22 cellular contexts compared by ENCODE assay signal in the genomic region with DNA sequence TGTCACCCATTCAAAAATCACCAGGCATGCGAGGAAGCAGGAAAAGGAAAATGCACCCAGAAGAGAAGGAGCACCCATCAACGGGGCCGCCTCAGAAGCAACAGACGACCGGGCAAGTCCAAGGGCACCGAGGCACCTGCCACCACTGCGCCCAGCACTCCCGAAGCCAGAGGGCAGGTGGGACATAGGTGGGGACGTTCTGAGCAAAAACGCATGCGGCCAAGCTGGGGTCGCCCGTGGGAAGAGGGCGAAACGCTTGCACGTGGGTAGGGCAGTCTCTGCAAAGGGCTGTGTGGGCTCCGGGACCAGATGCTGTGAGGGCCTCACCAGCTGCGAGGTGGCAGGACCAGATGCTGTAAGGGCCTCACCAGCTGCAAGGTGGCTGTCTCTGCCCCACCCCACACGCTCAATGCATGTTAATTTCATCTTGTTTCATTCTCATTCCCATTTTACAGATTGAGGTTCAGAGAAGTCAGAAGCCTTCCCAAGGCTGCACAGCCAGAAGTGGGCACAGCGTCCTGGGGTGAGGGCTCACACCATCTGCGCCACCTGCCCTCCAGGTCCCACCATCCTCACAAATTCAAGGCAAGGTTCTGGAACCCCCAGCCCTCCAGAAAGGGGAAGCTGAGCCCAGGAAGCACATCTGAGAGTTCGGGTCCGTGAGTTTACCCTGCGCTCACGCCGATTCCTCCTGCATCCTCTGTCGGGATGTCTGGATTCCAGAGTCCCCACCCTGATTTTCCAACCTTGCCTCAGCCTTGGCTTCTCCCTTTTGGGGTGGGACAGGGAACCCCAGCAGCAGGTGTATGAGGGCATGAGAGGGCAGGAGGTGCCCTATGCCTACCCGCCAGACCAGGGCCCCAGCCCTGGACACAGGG. TPM values are rescaled to one million over a fixed set of nuclear protein-coding genes. Genes with fewer than 3 reads are reported as not detected.
DNase-seq lines count a peak whose midpoint lies in the region; ATAC-seq, FAIRE-seq and TF ChIP-seq lines count a peak whose summit lies in the region.
"Had no signal": no experiment of that assay in that cellular context is flagged by ENCODE, and none has a peak within 500 bp of the region (broad histone marks: within the 10 kb centered on the region; RNA-seq: fewer than 3 reads in every experiment).

No MANE protein-coding gene starts in this region.

- H3K9me3 ChIP-seq in SK-N-MC (ENCODE audit: low read depth, low read length): no peaks in the 10 kb centered on the region
- no peaks in the 10 kb centered on the region for H3K9me3 ChIP-seq in HepG2 (ENCODE audit: low read length)
- no peaks in the 10 kb centered on the region for H3K9me3 ChIP-seq in sigmoid colon
- H3K9me3 ChIP-seq: A549, esophagus muscularis mucosa had no signal

- TF ChIP-seq CTCF in HepG2 (CRISPR knock-in tag; IDR thresholded peaks at IDR 0.05): no peak
- no peak for TF ChIP-seq CTCF in sigmoid colon (IDR thresholded peaks at IDR 0.05)

- CTCF ChIA-PET in activated naive CD4-positive, alpha-beta T cell treated with anti-CD3 and anti-CD28 coated beads, Interleukin-2, amount 10 ng/mL, durations not matched to agents 7 days and 5 days (lab: Charles Lee): no interaction called here
- CTCF ChIA-PET in HepG2 (lab: Yijun Ruan, JAX; ENCODE audit: low intra/inter-chr PET ratio, low total read pairs): interaction anchor here (1.5 kb wide), 1 partner anchor 10 kb away, joined by 3 read pairs; no protein-coding TSS in a partner anchor

- peak; percentile 21 for DNase-seq in activated naive CD4-positive, alpha-beta T cell treated with anti-CD3 and anti-CD28 coated beads, Interleukin-2, amount 10 ng/mL, durations not matched to agents 7 days and 5 days
- DNase-seq in activated naive CD4-positive, alpha-beta T cell treated with Interleukin-2 at 50 U/mL for 16 hours: no peak
- no peak for DNase-seq in SK-N-MC (ENCODE audit: low read depth, low spot score)
- DNase-seq in HepG2 (ENCODE audit: low spot score): no peak
- peak; percentile 38 for DNase-seq in sigmoid colon
- no peak for DNase-seq in ACHN
- DNase-seq in NK-92 (lab: John Stamatoyannopoulos, UW; ENCODE audit: unreplicated experiment): no peak
- no peak for DNase-seq in NCI-H748 treated with DMSO at 0.1 percent for 48 hours (lab: John Stamatoyannopoulos, UW)
- DNase-seq: activated CD4-positive, alpha-beta T cell treated with anti-CD3 and anti-CD28 coated beads for 4 hours; DMS53; HFFc6; MV-4-11; NCI-H187 treated with DMSO at 0.1 percent for 48 hours; NCI-H345; NK-92 treated with Interleukin-12 subunit alpha and Interleukin-12 subunit beta, amount 100 ng/mL, for 24 hours had no signal

- in situ Hi-C loops in HepG2 (cut with HindIII; ENCODE audit: extremely low pct_ligation_motif_present, low pct_unique_long_range_greater_than_20kb) (no loop called here), ACHN (cut with HindIII; ENCODE audit: low pct_ligation_motif_present, low pct_unique_long_range_greater_than_20kb, low sequenced_read_pairs) (no loop called here)

- no peaks in the 10 kb centered on the region for H3K36me3 Mint-ChIP-seq in activated naive CD4-positive, alpha-beta T cell treated with anti-CD3 and anti-CD28 coated beads, Interleukin-2, amount 10 ng/mL, durations not matched to agents 7 days and 5 days

- H3K4me1 ChIP-seq in HepG2 (ENCODE audit: insufficient read depth, low read length): peaks cover 57% of the 10 kb centered on the region
- H3K4me1 ChIP-seq in sigmoid colon: peaks cover 0 to 30% (median 28%) of the 10 kb centered on the region in 4 donors

- POLR2A ChIA-PET in HepG2 (lab: Yijun Ruan, JAX): no interaction called here

- 33% methylated on average over 17 of the region's 28 CpGs for WGBS in HepG2 (ENCODE audit: low lambda C conversion rate)
- WGBS in sigmoid colon, 2 donors: 44 to 78% methylated on average over 28 of the region's 28 CpGs

- intact Hi-C loops in HepG2 (cut with micrococcal nuclease; ENCODE audit: unreplicated experiment): no loop called here
- intact Hi-C loops in sigmoid colon (cut with DNase I): no loop called here

- peaks cover 5% of the 10 kb centered on the region for H3K4me1 Mint-ChIP-seq in activated naive CD4-positive, alpha-beta T cell treated with anti-CD3 and anti-CD28 coated beads, Interleukin-2, amount 10 ng/mL, durations not matched to agents 7 days and 5 days

- H3K27me3 ChIP-seq in HepG2 (ENCODE audit: control insufficient read depth in 1 of 2, insufficient read depth in 2 of 2, low read length in 2 of 2) (peaks cover 43 to 95% of the 10 kb centered on the region in 2 experiments), sigmoid colon (peaks cover 0 to 59% (median 21%) of the 10 kb centered on the region in 3 donors)

- no peak overlapping the region for H3K4me3 Mint-ChIP-seq in activated naive CD4-positive, alpha-beta T cell treated with anti-CD3 and anti-CD28 coated beads, Interleukin-2, amount 10 ng/mL, durations not matched to agents 7 days and 5 days
- H3K4me3 Mint-ChIP-seq: central memory CD8-positive, alpha-beta T cell; HFFc6; type B pancreatic cell had no signal

- FAIRE-seq in HepG2 (lab: Jason Lieb, UNC): no peak
- FAIRE-seq: A549 had no signal

- no peak overlapping the region for H3K4me3 ChIP-seq in SK-N-MC
- H3K4me3 ChIP-seq in HepG2 (replicated peaks in 1 of 3; ENCODE audit: insufficient read depth in 1 of 3, low read depth in 2 of 3, low read length in 3 of 3): no peak overlapping the region
- H3K4me3 ChIP-seq in sigmoid colon: no peak overlapping the region
- H3K4me3 ChIP-seq: A549, esophagus muscularis mucosa had no signal

- no TSS peak for BruUV-seq in HepG2 (replicated peaks; lab: Mats Ljungman, UMichigan)

- no peaks in the 10 kb centered on the region for H3K79me2 ChIP-seq in HepG2 (ENCODE audit: insufficient read depth, low read length)

- TF ChIP-seq EP300 in HepG2 (IDR thresholded peaks at IDR 0.05; ENCODE audit: low read depth in 2 of 2, low read length in 2 of 2): no peak
- no peak for TF ChIP-seq EP300 in HepG2 (CRISPR knock-in tag; IDR thresholded peaks at IDR 0.05; ENCODE audit: borderline replicate concordance)
- no peak for TF ChIP-seq EP300 in sigmoid colon (IDR thresholded peaks at IDR 0.05)

- H3K27ac ChIP-seq in SK-N-MC: peak overlapping the region; percentile 86
- no peak overlapping the region for H3K27ac ChIP-seq in HepG2 (ENCODE audit: extremely low read length, insufficient read depth, low read length)
- H3K27ac ChIP-seq in sigmoid colon: no peak overlapping the region
- H3K27ac ChIP-seq: esophagus muscularis mucosa, HL-60 had no signal

- H3K36me3 ChIP-seq in SK-N-MC (ENCODE audit: insufficient read depth, low read length): no peaks in the 10 kb centered on the region
- H3K36me3 ChIP-seq in HepG2 (replicated peaks in 1 of 2; ENCODE audit: control insufficient read depth in 1 of 2, insufficient read depth in 2 of 2, low read length in 2 of 2): no peaks in the 10 kb centered on the region
- H3K36me3 ChIP-seq in sigmoid colon: no peaks in the 10 kb centered on the region
- H3K36me3 ChIP-seq: esophagus muscularis mucosa had no signal

- TF ChIP-seq POLR2A in HepG2 (IDR thresholded peaks at IDR 0.05; ENCODE audit: insufficient read depth in 1 of 2, low read depth in 2 of 2, low read length in 2 of 2): no peak
- no peak for TF ChIP-seq POLR2A in sigmoid colon (IDR thresholded peaks at IDR 0.05)

- peaks cover 97% of the 10 kb centered on the region for H3K27me3 Mint-ChIP-seq in activated naive CD4-positive, alpha-beta T cell treated with anti-CD3 and anti-CD28 coated beads, Interleukin-2, amount 10 ng/mL, durations not matched to agents 7 days and 5 days

- no peak for ATAC-seq in HepG2
- ATAC-seq: A549, left colon had no signal

- no peaks in the 10 kb centered on the region for H3K9me3 Mint-ChIP-seq in activated naive CD4-positive, alpha-beta T cell treated with anti-CD3 and anti-CD28 coated beads, Interleukin-2, amount 10 ng/mL, durations not matched to agents 7 days and 5 days
- H3K9me3 Mint-ChIP-seq: central memory CD8-positive, alpha-beta T cell; HFFc6; type B pancreatic cell had no signal

- H3K9ac ChIP-seq in SK-N-MC (ENCODE audit: insufficient read length) (peak overlapping the region; percentile 53), HepG2 (ENCODE audit: insufficient read depth, low read depth, low read length) (no peak overlapping the region)

- no peak overlapping the region for H3K27ac Mint-ChIP-seq in activated naive CD4-positive, alpha-beta T cell treated with anti-CD3 and anti-CD28 coated beads, Interleukin-2, amount 10 ng/mL, durations not matched to agents 7 days and 5 days
- H3K27ac Mint-ChIP-seq: HFFc6, type B pancreatic cell had no signal

- no peak overlapping the region for H2AFZ ChIP-seq in HepG2 (ENCODE audit: low read length)

- TF ChIP-seq RAD21 in HepG2 (CRISPR knock-in tag; IDR thresholded peaks at IDR 0.05): no peak

- H4K20me1 ChIP-seq in HepG2 (ENCODE audit: insufficient read depth, low read length): peaks cover 6% of the 10 kb centered on the region; the same call in 1 of the 2 replicates

- H3K4me2 ChIP-seq in HepG2 (ENCODE audit: low read depth, low read length): no peak overlapping the region
- H3K4me2 ChIP-seq: A549 had no signal

RNA-seq across cellular contexts. Expression of a gene that starts 8.2 kb away (rescaled TPM):
- total RNA-seq in HepG2 (2016; rRNA removed; fragmentation: Illumina TruSeq; extraction: Trizol): 0.11 TPM in 1 of 2 replicates, not detected in the other
- total RNA-seq in HepG2 (2016; cell fraction: cytosol; rRNA removed; fragmentation: Illumina TruSeq; extraction: Trizol; ENCODE audit: low read depth): not detected in 2 replicates
- 0.13 TPM in 1 of 2 replicates, not detected in the other for total RNA-seq in HepG2 (2016; cell fraction: insoluble cytoplasmic fraction; rRNA removed; fragmentation: Illumina TruSeq; extraction: Trizol)
- not detected in 2 replicates for total RNA-seq in HepG2 (2016; cell fraction: membrane; rRNA removed; fragmentation: Illumina TruSeq; extraction: Trizol)
- total RNA-seq in HepG2 (2016; cell fraction: nucleus; rRNA removed; fragmentation: Illumina TruSeq; extraction: Trizol): not detected in 2 replicates
- 0.09 TPM in 1 of 2 replicates, not detected in the other for polyA plus RNA-seq in HepG2 (2011; rRNA removed)
- polyA plus RNA-seq in HepG2 (2011; cell fraction: cytosol; rRNA removed): 0.09 and 0.24 TPM in 2 replicates
- polyA plus RNA-seq in HepG2 (2011; cell fraction: nucleus; rRNA removed): 0.10 and 0.37 TPM in 2 replicates
- polyA plus RNA-seq in HepG2 (2012): not detected in 2 replicates
- not detected in 2 replicates for polyA plus RNA-seq in HepG2 (2016; cell fraction: cytosol; fragmentation: Illumina TruSeq; extraction: Trizol; ENCODE audit: low read depth)
- not detected in 2 replicates for polyA plus RNA-seq in HepG2 (2016; cell fraction: insoluble cytoplasmic fraction; fragmentation: Illumina TruSeq; extraction: Trizol; ENCODE audit: low read depth)
- polyA plus RNA-seq in HepG2 (2016; cell fraction: membrane; fragmentation: Illumina TruSeq; extraction: Trizol; ENCODE audit: low read depth): not detected in 2 replicates
- not detected in 2 replicates for polyA plus RNA-seq in HepG2 (2016; cell fraction: nucleus; fragmentation: Illumina TruSeq; extraction: Trizol; ENCODE audit: insufficient read depth, low read depth)
- 19.7 TPM in 1 of 2 replicates, not detected in the other for polyA minus RNA-seq in HepG2 (2011; rRNA and poly(A)+ RNA removed; ENCODE audit: low replicate concordance)
- 0.99 and 1.4 TPM in 2 replicates for polyA minus RNA-seq in HepG2 (2011; cell fraction: cytosol; rRNA and poly(A)+ RNA removed)
- 1.2 TPM in 1 of 2 replicates, not detected in the other for polyA minus RNA-seq in HepG2 (2011; cell fraction: nucleus; rRNA and poly(A)+ RNA removed)
- total RNA-seq in sigmoid colon: 1 to 10 TPM; 2.1 to 4.6 (median 4.2) TPM
- polyA plus RNA-seq in sigmoid colon: 1 to 10 TPM in 2 of 3 donors, under 1 TPM in 1; 0.60 to 4.9 (median 3.7) TPM

RNA-seq across cellular contexts. Expression of a gene that starts 43.5 kb away (rescaled TPM):
- 91.6 and 103 TPM in 2 replicates for total RNA-seq in HepG2 (2016; rRNA removed; fragmentation: Illumina TruSeq; extraction: Trizol)
- 14.1 and 16.1 TPM in 2 replicates for total RNA-seq in HepG2 (2016; cell fraction: cytosol; rRNA removed; fragmentation: Illumina TruSeq; extraction: Trizol; ENCODE audit: low read depth)
- 81.2 and 109 TPM in 2 replicates for total RNA-seq in HepG2 (2016; cell fraction: insoluble cytoplasmic fraction; rRNA removed; fragmentation: Illumina TruSeq; extraction: Trizol)
- 22.9 and 27.1 TPM in 2 replicates for total RNA-seq in HepG2 (2016; cell fraction: membrane; rRNA removed; fragmentation: Illumina TruSeq; extraction: Trizol)
- total RNA-seq in HepG2 (2016; cell fraction: nucleus; rRNA removed; fragmentation: Illumina TruSeq; extraction: Trizol): 53.2 and 63.8 TPM in 2 replicates
- 32.0 and 40.5 TPM in 2 replicates for polyA plus RNA-seq in HepG2 (2011; rRNA removed)
- polyA plus RNA-seq in HepG2 (2011; cell fraction: cytosol; rRNA removed): 33.6 and 44.6 TPM in 2 replicates
- 85.2 and 96.0 TPM in 2 replicates for polyA plus RNA-seq in HepG2 (2011; cell fraction: nucleus; rRNA removed)
- polyA plus RNA-seq in HepG2 (2012): 41.8 and 44.3 TPM in 2 replicates
- polyA plus RNA-seq in HepG2 (2016; cell fraction: cytosol; fragmentation: Illumina TruSeq; extraction: Trizol; ENCODE audit: low read depth): 5.1 and 6.4 TPM in 2 replicates
- 69.1 and 81.1 TPM in 2 replicates for polyA plus RNA-seq in HepG2 (2016; cell fraction: insoluble cytoplasmic fraction; fragmentation: Illumina TruSeq; extraction: Trizol; ENCODE audit: low read depth)
- 9.8 and 11.1 TPM in 2 replicates for polyA plus RNA-seq in HepG2 (2016; cell fraction: membrane; fragmentation: Illumina TruSeq; extraction: Trizol; ENCODE audit: low read depth)
- 108 and 110 TPM in 2 replicates for polyA plus RNA-seq in HepG2 (2016; cell fraction: nucleus; fragmentation: Illumina TruSeq; extraction: Trizol; ENCODE audit: insufficient read depth, low read depth)
- 118 and 166 TPM in 2 replicates for polyA minus RNA-seq in HepG2 (2011; rRNA and poly(A)+ RNA removed; ENCODE audit: low replicate concordance)
- 43.1 and 44.0 TPM in 2 replicates for polyA minus RNA-seq in HepG2 (2011; cell fraction: cytosol; rRNA and poly(A)+ RNA removed)
- polyA minus RNA-seq in HepG2 (2011; cell fraction: nucleus; rRNA and poly(A)+ RNA removed): 18.8 and 20.1 TPM in 2 replicates
- 10 to 100 TPM; 26.0 to 32.6 (median 27.8) TPM for total RNA-seq in sigmoid colon
- polyA plus RNA-seq in sigmoid colon: 10 to 100 TPM; 25.4 to 81.6 (median 25.8) TPM

RNA-seq across cellular contexts. Expression of a gene that starts 44.9 kb away (rescaled TPM):
- total RNA-seq in HepG2 (2016; rRNA removed; fragmentation: Illumina TruSeq; extraction: Trizol) (2.8 and 9.3 TPM in 2 replicates), sigmoid colon (10 to 100 TPM in 1 of 4 donors, 1 to 10 TPM in 3; 4.5 to 10.5 (median 5.1) TPM)
- 4.5 and 5.0 TPM in 2 replicates for total RNA-seq in HepG2 (2016; cell fraction: cytosol; rRNA removed; fragmentation: Illumina TruSeq; extraction: Trizol; ENCODE audit: low read depth)
- 2.4 and 10.3 TPM in 2 replicates for total RNA-seq in HepG2 (2016; cell fraction: insoluble cytoplasmic fraction; rRNA removed; fragmentation: Illumina TruSeq; extraction: Trizol)
- 2.6 and 2.8 TPM in 2 replicates for total RNA-seq in HepG2 (2016; cell fraction: membrane; rRNA removed; fragmentation: Illumina TruSeq; extraction: Trizol)
- 14.8 and 15.9 TPM in 2 replicates for total RNA-seq in HepG2 (2016; cell fraction: nucleus; rRNA removed; fragmentation: Illumina TruSeq; extraction: Trizol)
- polyA plus RNA-seq in HepG2 (2011; rRNA removed) (24.7 and 31.4 TPM in 2 replicates), sigmoid colon (10 to 100 TPM in 1 of 3 donors, 1 to 10 TPM in 1, under 1 TPM in 1; 0.69 to 10.8 (median 1.2) TPM)
- polyA plus RNA-seq in HepG2 (2011; cell fraction: cytosol; rRNA removed): 6.8 and 12.3 TPM in 2 replicates
- polyA plus RNA-seq in HepG2 (2011; cell fraction: nucleus; rRNA removed): 590 and 778 TPM in 2 replicates
- 11.7 and 19.1 TPM in 2 replicates for polyA plus RNA-seq in HepG2 (2012)
- 1.1 and 1.3 TPM in 2 replicates for polyA plus RNA-seq in HepG2 (2016; cell fraction: cytosol; fragmentation: Illumina TruSeq; extraction: Trizol; ENCODE audit: low read depth)
- polyA plus RNA-seq in HepG2 (2016; cell fraction: insoluble cytoplasmic fraction; fragmentation: Illumina TruSeq; extraction: Trizol; ENCODE audit: low read depth): 3.4 and 3.7 TPM in 2 replicates
- polyA plus RNA-seq in HepG2 (2016; cell fraction: membrane; fragmentation: Illumina TruSeq; extraction: Trizol; ENCODE audit: low read depth): 1.9 and 2.4 TPM in 2 replicates
- 71.9 and 74.8 TPM in 2 replicates for polyA plus RNA-seq in HepG2 (2016; cell fraction: nucleus; fragmentation: Illumina TruSeq; extraction: Trizol; ENCODE audit: insufficient read depth, low read depth)
- 4.3 and 19.5 TPM in 2 replicates for polyA minus RNA-seq in HepG2 (2011; rRNA and poly(A)+ RNA removed; ENCODE audit: low replicate concordance)
- 4.6 and 4.9 TPM in 2 replicates for polyA minus RNA-seq in HepG2 (2011; cell fraction: cytosol; rRNA and poly(A)+ RNA removed)
- 24.9 and 31.0 TPM in 2 replicates for polyA minus RNA-seq in HepG2 (2011; cell fraction: nucleus; rRNA and poly(A)+ RNA removed)

RNA-seq across cellular contexts. Expression of a gene that starts 50.7 kb away (rescaled TPM):
- 0.21 and 0.42 TPM in 2 replicates for total RNA-seq in HepG2 (2016; rRNA removed; fragmentation: Illumina TruSeq; extraction: Trizol)
- not detected in 2 replicates for total RNA-seq in HepG2 (2016; cell fraction: cytosol; rRNA removed; fragmentation: Illumina TruSeq; extraction: Trizol; ENCODE audit: low read depth)
- 0.31 and 0.48 TPM in 2 replicates for total RNA-seq in HepG2 (2016; cell fraction: insoluble cytoplasmic fraction; rRNA removed; fragmentation: Illumina TruSeq; extraction: Trizol)
- total RNA-seq in HepG2 (2016; cell fraction: membrane; rRNA removed; fragmentation: Illumina TruSeq; extraction: Trizol): 0.15 and 0.17 TPM in 2 replicates
- 0.59 and 0.63 TPM in 2 replicates for total RNA-seq in HepG2 (2016; cell fraction: nucleus; rRNA removed; fragmentation: Illumina TruSeq; extraction: Trizol)
- 0.58 and 0.59 TPM in 2 replicates for polyA plus RNA-seq in HepG2 (2011; rRNA removed)
- 0.13 and 0.23 TPM in 2 replicates for polyA plus RNA-seq in HepG2 (2011; cell fraction: cytosol; rRNA removed)
- polyA plus RNA-seq in HepG2 (2011; cell fraction: nucleus; rRNA removed): 13.2 and 15.5 TPM in 2 replicates
- polyA plus RNA-seq in HepG2 (2012): 0.51 and 0.55 TPM in 2 replicates
- 0.05 and 0.09 TPM in 2 replicates for polyA plus RNA-seq in HepG2 (2016; cell fraction: cytosol; fragmentation: Illumina TruSeq; extraction: Trizol; ENCODE audit: low read depth)
- polyA plus RNA-seq in HepG2 (2016; cell fraction: insoluble cytoplasmic fraction; fragmentation: Illumina TruSeq; extraction: Trizol; ENCODE audit: low read depth): 0.29 and 0.48 TPM in 2 replicates
- polyA plus RNA-seq in HepG2 (2016; cell fraction: membrane; fragmentation: Illumina TruSeq; extraction: Trizol; ENCODE audit: low read depth): 0.13 and 0.29 TPM in 2 replicates
- 2.6 and 2.7 TPM in 2 replicates for polyA plus RNA-seq in HepG2 (2016; cell fraction: nucleus; fragmentation: Illumina TruSeq; extraction: Trizol; ENCODE audit: insufficient read depth, low read depth)
- polyA minus RNA-seq in HepG2 (2011; rRNA and poly(A)+ RNA removed; ENCODE audit: low replicate concordance): 0.26 and 0.54 TPM in 2 replicates
- polyA minus RNA-seq in HepG2 (2011; cell fraction: cytosol; rRNA and poly(A)+ RNA removed): 0.53 TPM in 1 of 2 replicates, not detected in the other
- polyA minus RNA-seq in HepG2 (2011; cell fraction: nucleus; rRNA and poly(A)+ RNA removed): 1.8 and 1.9 TPM in 2 replicates
- total RNA-seq in sigmoid colon: not detected
- polyA plus RNA-seq in sigmoid colon: 1 to 10 TPM in 1 of 3 donors, under 1 TPM in 1, not detected in 1; 0.46 to 1.5 TPM
- total RNA-seq: skeletal muscle tissue had no signal

Comparison
In these comparisons a context has a peak if more than half of its experiments do, and no peak if none do; other contexts are left out.
1. DNase-seq: peak in activated naive CD4-positive, alpha-beta T cell treated with anti-CD3 and anti-CD28 coated beads, Interleukin-2, amount 10 ng/mL, durations not matched to agents 7 days and 5 days (single experiment) and sigmoid colon (single experiment); none in activated naive CD4-positive, alpha-beta T cell treated with Interleukin-2 at 50 U/mL for 16 hours (single experiment), SK-N-MC (single experiment), HepG2 (single experiment), ACHN (single experiment), NK-92 (single experiment) and NCI-H748 treated with DMSO at 0.1 percent for 48 hours (single experiment).